Comparison of ENCODE assay signal across 2 cellular contexts in genomic region chr15:63373866-63374548, GRCh38.
TF ChIP-seq lines count a peak whose summit lies in the region.

No MANE protein-coding gene starts in this region.

TF ChIP-seq in SK-N-SH, 30 proteins besides CTCF, POLR2A, EP300 and RAD21:
- TF ChIP-seq REST (IDR thresholded peaks at IDR 0.05; ENCODE audit: low read depth, low read length) (no peak), PBX3 (IDR thresholded peaks at IDR 0.05) (no peak)
TF ChIP-seq in SK-N-SH: peak in this region for 0.

TF ChIP-seq in SK-N-SH treated with all-trans-retinoic acid at 6 μM for 48 hours, 23 proteins besides CTCF, POLR2A, EP300 and RAD21 (continued from another document):
- TF ChIP-seq TSHZ2 (CRISPR knock-in tag; IDR thresholded peaks at IDR 0.05) (no peak), TOX (CRISPR knock-in tag; IDR thresholded peaks at IDR 0.05; ENCODE audit: borderline replicate concordance) (no peak), PATZ1 (CRISPR knock-in tag; IDR thresholded peaks at IDR 0.05; ENCODE audit: borderline replicate concordance) (no peak), TCF4 (CRISPR knock-in tag; IDR thresholded peaks at IDR 0.05; ENCODE audit: borderline replicate concordance) (no peak), ZNF8 (CRISPR knock-in tag; IDR thresholded peaks at IDR 0.05) (no peak), ISL1 (CRISPR knock-in tag; IDR thresholded peaks at IDR 0.05) (no peak), POU6F1 (CRISPR knock-in tag; IDR thresholded peaks at IDR 0.05; ENCODE audit: borderline replicate concordance, low read depth) (no peak), BACH2 (CRISPR knock-in tag; IDR thresholded peaks at IDR 0.05; ENCODE audit: borderline replicate concordance) (no peak), ZC3H10 (CRISPR knock-in tag; IDR thresholded peaks at IDR 0.05) (no peak), ZNF565 (CRISPR knock-in tag; conservative IDR thresholded peaks at IDR 0.05; ENCODE audit: low read depth) (no peak)
